In the genomic region with DNA sequence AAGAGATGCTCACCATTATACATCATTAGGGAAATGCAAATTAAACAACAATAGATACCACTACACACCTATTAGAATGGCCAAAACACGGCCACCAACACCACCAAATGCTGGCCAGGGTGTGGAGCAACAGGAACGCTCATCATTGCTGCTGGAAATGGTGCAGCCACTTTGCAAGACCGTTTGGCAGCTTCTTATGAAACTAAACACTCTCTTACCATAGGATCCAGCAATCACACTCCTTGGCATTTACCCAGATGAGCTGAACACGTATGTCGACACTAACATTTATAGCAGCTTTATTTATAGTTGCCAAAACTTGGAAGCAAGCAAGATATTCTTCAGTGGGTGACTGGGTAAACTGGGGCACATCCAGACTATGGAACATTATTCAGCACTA, we compare ENCODE assay signal across 19 cellular contexts. TPM values are rescaled to one million over a fixed set of nuclear protein-coding genes. Genes with fewer than 3 reads are reported as not detected.
DNase-seq lines count a peak whose midpoint lies in the region; ATAC-seq, FAIRE-seq and TF ChIP-seq lines count a peak whose summit lies in the region.
"Had no signal": no experiment of that assay in that cellular context is flagged by ENCODE, and none has a peak within 500 bp of the region (broad histone marks: within the 10 kb centered on the region; RNA-seq: fewer than 3 reads in every experiment).

No MANE protein-coding gene starts in this region.

- FAIRE-seq in endothelial cell of umbilical vein (lab: Jason Lieb, UNC), result peak; percentile 12
- FAIRE-seq: RCC 7860 had no signal

- H3K4me1 ChIP-seq in endothelial cell of umbilical vein (ENCODE audit: control insufficient read depth, extremely low read depth, insufficient read depth, low read length) (no peaks in the 10 kb centered on the region), tibial artery (peaks cover 0 to 73% (median 38%) of the 10 kb centered on the region in 4 donors)
- H3K4me1 ChIP-seq: HAP-1 had no signal

- no peak overlapping the region for H3K27ac ChIP-seq in endothelial cell of umbilical vein (ENCODE audit: insufficient read depth, low read depth, low read length)
- peak overlapping the region; percentile 92 to 98 for H3K27ac ChIP-seq in tibial artery
- H3K27ac ChIP-seq: C4-2B, GM23248, SJSA1 had no signal

- H3K9ac ChIP-seq in endothelial cell of umbilical vein (replicated peaks; ENCODE audit: extremely low read depth, insufficient read depth, low read length), result no peak overlapping the region
- H3K9ac ChIP-seq: GM23248 had no signal

- peak; percentile 36 for DNase-seq in activated effector memory CD4-positive, alpha-beta T cell treated with anti-CD3 and anti-CD28 coated beads, Interleukin-2, amount 50 U/mL, for 16 hours
- no peak for DNase-seq in activated effector memory CD4-positive, alpha-beta T cell treated with Interleukin-2 at 50 U/mL for 16 hours
- DNase-seq in endothelial cell of umbilical vein (ENCODE audit: low read depth, low spot score) (no peak), foreskin fibroblast (peak; percentile 45 to 55), tibial artery (peak in 1 of 2 donors; percentile 66), Right ventricle myocardium inferior (ENCODE audit: missing footprints) (no peak)
- DNase-seq: GM23248, KG1, NCI-H1694 treated with DMSO at 0.1 percent for 48 hours, NCI-H2081 treated with DMSO at 0.1 percent for 48 hours, NCI-H446, NCI-H526 treated with DMSO at 0.1 percent for 48 hours, OCI-M1 had no signal

- peaks cover 5 to 8% of the 10 kb centered on the region in 2 experiments for H3K27me3 ChIP-seq in endothelial cell of umbilical vein (ENCODE audit: control insufficient read depth in 2 of 2, insufficient read depth in 2 of 2, low read length in 2 of 2)
- H3K27me3 ChIP-seq in tibial artery, result no peaks in the 10 kb centered on the region
- H3K27me3 ChIP-seq: SJSA1 had no signal

- H3K4me3 ChIP-seq in endothelial cell of umbilical vein (replicated peaks in 1 of 3; ENCODE audit: insufficient read depth in 1 of 3, low read depth in 1 of 3, low read length in 3 of 3) (no peak overlapping the region), foreskin fibroblast (ENCODE audit: low read depth in 1 of 2, low read length in 2 of 2) (no peak overlapping the region), tibial artery (no peak overlapping the region)
- H3K4me3 ChIP-seq: GM23248, HAP-1, SJSA1 had no signal

- H3K36me3 ChIP-seq in endothelial cell of umbilical vein (ENCODE audit: control insufficient read depth in 2 of 2, extremely low read depth in 1 of 2, insufficient read depth in 2 of 2, low read length in 2 of 2) (no peaks in the 10 kb centered on the region), tibial artery (no peaks in the 10 kb centered on the region)
- H3K36me3 ChIP-seq: HAP-1, SJSA1 had no signal

- no peaks in the 10 kb centered on the region for H3K79me2 ChIP-seq in endothelial cell of umbilical vein (ENCODE audit: control insufficient read depth, insufficient read depth, low read length)

- CTCF ChIA-PET in endothelial cell of umbilical vein (lab: Charles Lee), result interaction anchor here (1.0 to 1.2 kb wide), 3 partner anchors 9 to 83 kb away, joined by 3 read pairs; no protein-coding TSS in a partner anchor

- no peak for TF ChIP-seq POLR2A in endothelial cell of umbilical vein (IDR thresholded peaks at IDR 0.05; ENCODE audit: low read depth, low read length)

- H3K9me1 ChIP-seq in endothelial cell of umbilical vein (replicated peaks; ENCODE audit: control insufficient read depth, extremely low read depth, insufficient read depth, low read length), result no peaks in the 10 kb centered on the region

- no peak overlapping the region for H2AFZ ChIP-seq in endothelial cell of umbilical vein (ENCODE audit: low read depth, low read length)
- H2AFZ ChIP-seq: GM23248 had no signal

- H4K20me1 ChIP-seq in endothelial cell of umbilical vein (replicated peaks; ENCODE audit: control insufficient read depth, extremely low read depth, insufficient read depth, low read length), result no peaks in the 10 kb centered on the region

- H3K9me3 ChIP-seq in endothelial cell of umbilical vein (replicated peaks; ENCODE audit: control insufficient read depth, insufficient read depth, low read length), result no peaks in the 10 kb centered on the region
- peaks cover 0 to 17% (median 0%) of the 10 kb centered on the region in 3 donors for H3K9me3 ChIP-seq in tibial artery

- TF ChIP-seq CTCF in endothelial cell of umbilical vein (IDR thresholded peaks at IDR 0.05; ENCODE audit: extremely low read depth in 1 of 2, insufficient read depth in 1 of 2, low read depth in 1 of 2, low read length in 2 of 2), result no peak
- no peak for TF ChIP-seq CTCF in foreskin fibroblast (IDR thresholded peaks at IDR 0.05; ENCODE audit: low read depth, low read length)
- no peak for TF ChIP-seq CTCF in tibial artery (IDR thresholded peaks at IDR 0.05)

- POLR2A ChIA-PET in endothelial cell of umbilical vein (lab: Charles Lee), result no interaction called here

- ATAC-seq in Right ventricle myocardium inferior, result no peak
- ATAC-seq in GM18498 (IDR thresholded peaks at IDR 0.05; ENCODE audit: unreplicated experiment), result no peak
- no peak for ATAC-seq in HG02642 (IDR thresholded peaks at IDR 0.05; ENCODE audit: poor library complexity, unreplicated experiment)

- H3K4me2 ChIP-seq in endothelial cell of umbilical vein (ENCODE audit: insufficient read depth, low read length), result no peak overlapping the region

- dilution Hi-C loops in endothelial cell of umbilical vein (cut with MboI; ENCODE audit: extremely low pct_ligation_motif_present, low sequenced_read_pairs), result no loop called here

- no TSS peak for BruUV-seq in endothelial cell of umbilical vein (replicated peaks; lab: Mats Ljungman, UMichigan)

- intact Hi-C loops in endothelial cell of umbilical vein (cut with micrococcal nuclease), result no loop called here
- intact Hi-C loops in tibial artery (cut with DNase I; ENCODE audit: low total_unique reads), result no loop called here
- intact Hi-C loops in Right ventricle myocardium inferior (cut with DNase I), result no loop called here

TF ChIP-seq in endothelial cell of umbilical vein, 7 proteins besides CTCF, POLR2A, EP300 and RAD21:
- TF ChIP-seq, protein P1, sequence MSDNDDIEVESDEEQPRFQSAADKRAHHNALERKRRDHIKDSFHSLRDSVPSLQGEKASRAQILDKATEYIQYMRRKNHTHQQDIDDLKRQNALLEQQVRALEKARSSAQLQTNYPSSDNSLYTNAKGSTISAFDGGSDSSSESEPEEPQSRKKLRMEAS (IDR thresholded peaks at IDR 0.05; ENCODE audit: insufficient read depth, insufficient read length), result no peak
- TF ChIP-seq FOS (IDR thresholded peaks at IDR 0.05; ENCODE audit: borderline replicate concordance, insufficient read depth, low read length) (no peak), POLR2AphosphoS5 (IDR thresholded peaks at IDR 0.05; ENCODE audit: insufficient read depth, low read depth, low read length) (no peak), GATA2 (IDR thresholded peaks at IDR 0.05; ENCODE audit: insufficient read depth, insufficient read length, low read depth, low read length) (no peak), MYC (IDR thresholded peaks at IDR 0.05; ENCODE audit: low read depth, low read length) (no peak), JUN (IDR thresholded peaks at IDR 0.05; ENCODE audit: borderline replicate concordance, insufficient read depth, insufficient read length, low read depth) (no peak), EZH2 (IDR thresholded peaks at IDR 0.05; ENCODE audit: borderline replicate concordance, low read depth, low read length, severe bottlenecking) (no peak)
TF ChIP-seq in endothelial cell of umbilical vein: peak in this region for 0.

RNA-seq across cellular contexts. Expression of gene ADARB1, which starts 28.9 kb away (rescaled TPM):
- 54.3 and 55.5 TPM in 2 replicates for total RNA-seq in endothelial cell of umbilical vein
- polyA plus RNA-seq in endothelial cell of umbilical vein, result 17.8 and 32.5 TPM in 2 replicates
- polyA plus RNA-seq in endothelial cell of umbilical vein (2011; cell fraction: cytosol; rRNA removed), result 17.4 and 18.8 TPM in 2 replicates
- 88.3 and 92.8 TPM in 2 replicates for polyA plus RNA-seq in endothelial cell of umbilical vein (2011; cell fraction: nucleus; rRNA removed)
- polyA plus RNA-seq in endothelial cell of umbilical vein (2012), result 29.3 and 33.4 TPM in 2 replicates
- polyA minus RNA-seq in endothelial cell of umbilical vein, result 41.5 and 43.3 TPM in 2 replicates
- polyA minus RNA-seq in endothelial cell of umbilical vein (2011; cell fraction: cytosol; rRNA and poly(A)+ RNA removed), result 54.5 TPM
- polyA minus RNA-seq in endothelial cell of umbilical vein (2011; cell fraction: nucleus; rRNA and poly(A)+ RNA removed), result 48.7 and 51.7 TPM in 2 replicates
- 15.1 TPM for total RNA-seq in Right ventricle myocardium inferior

Comparison
In these comparisons a context has a peak if more than half of its experiments do, and no peak if none do; other contexts are left out.
1. DNase-seq: peak in activated effector memory CD4-positive, alpha-beta T cell treated with anti-CD3 and anti-CD28 coated beads, Interleukin-2, amount 50 U/mL, for 16 hours (single experiment) and foreskin fibroblast (2 of 2); none in activated effector memory CD4-positive, alpha-beta T cell treated with Interleukin-2 at 50 U/mL for 16 hours (single experiment), endothelial cell of umbilical vein (single experiment) and Right ventricle myocardium inferior (single experiment).